ENCODE assay signal across 8 cellular contexts in the genomic region with DNA sequence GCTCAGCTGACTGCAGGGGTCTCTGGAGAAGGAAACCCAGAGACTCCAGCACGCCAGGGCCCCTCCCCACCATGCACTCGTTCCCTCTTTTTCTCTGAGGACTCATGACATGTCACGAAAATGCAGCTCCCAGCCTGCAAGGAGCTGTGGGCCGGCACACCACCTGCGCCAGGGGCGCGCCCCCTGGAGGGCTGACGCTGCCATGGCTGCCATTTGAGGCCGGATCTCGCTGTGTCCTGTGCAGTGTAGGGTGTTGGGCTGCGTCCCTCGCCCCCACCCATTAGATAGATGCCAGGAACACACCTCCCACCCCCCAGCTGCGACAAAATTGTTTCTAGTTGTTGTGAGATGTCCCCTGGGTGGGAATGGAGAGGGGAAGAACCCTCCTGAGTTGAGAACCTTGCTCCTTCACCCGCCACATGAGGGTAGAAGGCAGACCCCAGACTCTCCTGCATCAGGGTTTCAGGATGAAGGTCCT. TPM values are rescaled to one million over a fixed set of nuclear protein-coding genes. Genes with fewer than 3 reads are reported as not detected.
DNase-seq lines count a peak whose midpoint lies in the region; ATAC-seq and TF ChIP-seq lines count a peak whose summit lies in the region.

No MANE protein-coding gene starts in this region.

- H3K4me1 ChIP-seq in DOHH2 (ENCODE audit: control insufficient read depth, low read length), result peaks cover 76% of the 10 kb centered on the region

- POLR2A ChIA-PET in WTC11 (lab: Charles Lee) (interaction anchor here (0.6 to 1.8 kb wide), 8 partner anchors 10 to 64 kb away, joined by 3 to 11 read pairs (median 4); partner anchors contain the start of genes AFMID, TK1 and TMC6), MCF 10A (lab: Yijun Ruan, JAX) (interaction anchor here (1.0 to 1.6 kb wide), 2 partner anchors 48 to 64 kb away, joined by 4 to 5 read pairs; partner anchors contain the start of gene TMC6)

- H3K4me3 ChIP-seq in DOHH2 (ENCODE audit: low read length), result peak overlapping the region; percentile 28

- no peak overlapping the region for H3K4me3 Mint-ChIP-seq in WTC11
- H3K4me3 Mint-ChIP-seq in MCF 10A (ENCODE audit: unreplicated experiment), result no peak overlapping the region

- H4K20me1 ChIP-seq in DOHH2 (ENCODE audit: control insufficient read depth, insufficient read depth, low read depth, low read length), result peaks cover 8% of the 10 kb centered on the region

- H3K9me3 Mint-ChIP-seq in WTC11 (no peaks in the 10 kb centered on the region), MCF 10A (ENCODE audit: unreplicated experiment) (no peaks in the 10 kb centered on the region)

- BruUV-seq in MCF 10A (replicated peaks; lab: Mats Ljungman, UMichigan), result no TSS peak

- ATAC-seq in WTC11, result peak; percentile 65
- ATAC-seq in GM21529 (IDR thresholded peaks at IDR 0.05; ENCODE audit: unreplicated experiment), result no peak
- no peak for ATAC-seq in HG02588 (IDR thresholded peaks at IDR 0.05; ENCODE audit: unreplicated experiment)

- peaks cover 42% of the 10 kb centered on the region for H3K4me1 Mint-ChIP-seq in WTC11
- peaks cover 17% of the 10 kb centered on the region for H3K4me1 Mint-ChIP-seq in MCF 10A (ENCODE audit: insufficient read depth, unreplicated experiment)

- no peaks in the 10 kb centered on the region for H3K27me3 ChIP-seq in DOHH2 (ENCODE audit: control insufficient read depth, low read length)

- CTCF ChIA-PET in WTC11 (lab: Charles Lee) (interaction anchor here (0.6 to 6.4 kb wide), 37 partner anchors 10 to 790 kb away, joined by 3 to 85 read pairs (median 4); partner anchors contain the start of genes AFMID, BIRC5, TK1 and TMC6), MCF 10A (lab: Yijun Ruan, JAX) (interaction anchor here (0.5 to 2.2 kb wide), 18 partner anchors 9 to 602 kb away, joined by 3 to 19 read pairs (median 4); partner anchors contain the start of genes AFMID, TK1 and TMC6)

- no peaks in the 10 kb centered on the region for H3K9me2 ChIP-seq in DOHH2 (replicated peaks; ENCODE audit: control insufficient read depth, low read length)

- H3K79me2 ChIP-seq in DOHH2 (ENCODE audit: control insufficient read depth, low read length), result peaks cover 32% of the 10 kb centered on the region

- peak overlapping the region; percentile 58 for H3K27ac ChIP-seq in DOHH2 (ENCODE audit: low read depth, low read length)

- peak overlapping the region; percentile 54 for H3K4me2 ChIP-seq in DOHH2 (ENCODE audit: low read length)

- H3K27me3 Mint-ChIP-seq in WTC11 (ENCODE audit: low read depth), result no peaks in the 10 kb centered on the region
- H3K27me3 Mint-ChIP-seq in MCF 10A (ENCODE audit: insufficient read depth, unreplicated experiment), result no peaks in the 10 kb centered on the region

- peaks cover 96% of the 10 kb centered on the region for H3K36me3 ChIP-seq in DOHH2 (ENCODE audit: control insufficient read depth, low read length)

- intact Hi-C loops in MCF 10A (cut with micrococcal nuclease), result loop anchor here (1.0 kb wide), 1 partner anchor 64 kb away; no protein-coding TSS in a partner anchor

- peak; percentile 90 for DNase-seq in HuH-7 (ENCODE audit: low spot score)
- peak; percentile 82 for DNase-seq in WTC11 (ENCODE audit: low spot score)
- peak; percentile 55 for DNase-seq in MCF 10A (ENCODE audit: unreplicated experiment)
- peak; percentile 74 for DNase-seq in left kidney (ENCODE audit: low read depth, low spot score)
- DNase-seq in stimulated activated CD4-positive, alpha-beta T cell treated with anti-CD3 and anti-CD28 coated beads, TNF-alpha, amount 100 ng/mL, for 48 hours (ENCODE audit: low read depth in 3 of 3), result peak; percentile 55 to 69 (median 68)

- no peaks in the 10 kb centered on the region for H3K9me3 ChIP-seq in DOHH2 (ENCODE audit: control insufficient read depth, insufficient read depth, low read length)

- peaks cover 62% of the 10 kb centered on the region for H3K36me3 Mint-ChIP-seq in WTC11
- peaks cover 28% of the 10 kb centered on the region for H3K36me3 Mint-ChIP-seq in MCF 10A (ENCODE audit: insufficient read depth, unreplicated experiment)

- TF ChIP-seq CTCF in DOHH2 (IDR thresholded peaks at IDR 0.05; ENCODE audit: low read depth, low read length, poor library complexity, severe bottlenecking), result peak; percentile 99
- peak; percentile 84 for TF ChIP-seq CTCF in WTC11 (IDR thresholded peaks at IDR 0.05)
- peak; percentile 88 for TF ChIP-seq CTCF in MCF 10A (IDR thresholded peaks at IDR 0.05; ENCODE audit: unreplicated experiment)

- peaks cover 23% of the 10 kb centered on the region for H3F3A ChIP-seq in DOHH2 (ENCODE audit: control insufficient read depth, insufficient read depth)

- H3K27ac Mint-ChIP-seq in WTC11 (no peak overlapping the region), MCF 10A (ENCODE audit: low read depth, unreplicated experiment) (no peak overlapping the region)

TF ChIP-seq in WTC11, 78 proteins besides CTCF, POLR2A, EP300 and RAD21 (continues in another document):
- TF ChIP-seq NFATC4 (CRISPR knock-in tag; IDR thresholded peaks at IDR 0.05) (no peak), ATF3 (CRISPR knock-in tag; conservative IDR thresholded peaks at IDR 0.05) (no peak), ZNF138 (CRISPR knock-in tag; conservative IDR thresholded peaks at IDR 0.05) (no peak), FOXJ3 (CRISPR knock-in tag; IDR thresholded peaks at IDR 0.05; ENCODE audit: borderline replicate concordance) (no peak), ZNF317 (CRISPR knock-in tag; IDR thresholded peaks at IDR 0.05; ENCODE audit: borderline replicate concordance, low read depth) (no peak), NR2C2 (CRISPR knock-in tag; IDR thresholded peaks at IDR 0.05) (no peak), ZNF425 (CRISPR knock-in tag; conservative IDR thresholded peaks at IDR 0.05) (no peak), ZNF121 (CRISPR knock-in tag; IDR thresholded peaks at IDR 0.05) (no peak), RELA (CRISPR knock-in tag; IDR thresholded peaks at IDR 0.05; ENCODE audit: borderline replicate concordance) (no peak), SP1 (CRISPR knock-in tag; conservative IDR thresholded peaks at IDR 0.05) (no peak), ESRRA (CRISPR knock-in tag; IDR thresholded peaks at IDR 0.05; ENCODE audit: borderline replicate concordance) (no peak), MYBL2 (CRISPR knock-in tag; IDR thresholded peaks at IDR 0.05) (no peak)
- TF ChIP-seq, protein P1, sequence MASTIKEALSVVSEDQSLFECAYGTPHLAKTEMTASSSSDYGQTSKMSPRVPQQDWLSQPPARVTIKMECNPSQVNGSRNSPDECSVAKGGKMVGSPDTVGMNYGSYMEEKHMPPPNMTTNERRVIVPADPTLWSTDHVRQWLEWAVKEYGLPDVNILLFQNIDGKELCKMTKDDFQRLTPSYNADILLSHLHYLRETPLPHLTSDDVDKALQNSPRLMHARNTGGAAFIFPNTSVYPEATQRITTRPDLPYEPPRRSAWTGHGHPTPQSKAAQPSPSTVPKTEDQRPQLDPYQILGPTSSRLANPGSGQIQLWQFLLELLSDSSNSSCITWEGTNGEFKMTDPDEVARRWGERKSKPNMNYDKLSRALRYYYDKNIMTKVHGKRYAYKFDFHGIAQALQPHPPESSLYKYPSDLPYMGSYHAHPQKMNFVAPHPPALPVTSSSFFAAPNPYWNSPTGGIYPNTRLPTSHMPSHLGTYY (CRISPR knock-in tag; IDR thresholded peaks at IDR 0.05), result no peak
- TF ChIP-seq, protein P2, sequence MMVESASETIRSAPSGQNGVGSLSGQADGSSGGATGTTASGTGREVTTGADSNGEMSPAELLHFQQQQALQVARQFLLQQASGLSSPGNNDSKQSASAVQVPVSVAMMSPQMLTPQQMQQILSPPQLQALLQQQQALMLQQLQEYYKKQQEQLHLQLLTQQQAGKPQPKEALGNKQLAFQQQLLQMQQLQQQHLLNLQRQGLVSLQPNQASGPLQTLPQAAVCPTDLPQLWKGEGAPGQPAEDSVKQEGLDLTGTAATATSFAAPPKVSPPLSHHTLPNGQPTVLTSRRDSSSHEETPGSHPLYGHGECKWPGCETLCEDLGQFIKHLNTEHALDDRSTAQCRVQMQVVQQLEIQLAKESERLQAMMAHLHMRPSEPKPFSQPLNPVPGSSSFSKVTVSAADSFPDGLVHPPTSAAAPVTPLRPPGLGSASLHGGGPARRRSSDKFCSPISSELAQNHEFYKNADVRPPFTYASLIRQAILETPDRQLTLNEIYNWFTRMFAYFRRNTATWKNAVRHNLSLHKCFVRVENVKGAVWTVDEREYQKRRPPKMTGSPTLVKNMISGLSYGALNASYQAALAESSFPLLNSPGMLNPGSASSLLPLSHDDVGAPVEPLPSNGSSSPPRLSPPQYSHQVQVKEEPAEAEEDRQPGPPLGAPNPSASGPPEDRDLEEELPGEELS (CRISPR knock-in tag; IDR thresholded peaks at IDR 0.05), result no peak

RNA-seq across cellular contexts. Expression of gene SYNGR2, which starts 8.2 kb away (rescaled TPM):
- 47.7 to 50.3 TPM (median 50.2 TPM) in 3 replicates for total RNA-seq in WTC11 (2021)
- 52.2 and 54.2 TPM in 2 replicates for total RNA-seq in MCF 10A (2022)

RNA-seq across cellular contexts. Expression of gene TK1, which starts 10.3 kb away (rescaled TPM):
- total RNA-seq in WTC11 (2021) (72.5 to 84.1 TPM (median 82.6 TPM) in 3 replicates), MCF 10A (2022) (8.5 and 21.4 TPM in 2 replicates)

RNA-seq across cellular contexts. Expression of gene AFMID, which starts 10.6 kb away (rescaled TPM):
- total RNA-seq in WTC11 (2021) (45.1 to 58.7 TPM (median 48.8 TPM) in 3 replicates), MCF 10A (2022) (18.7 and 22.2 TPM in 2 replicates)

RNA-seq across cellular contexts. Expression of gene C17orf99, which starts 30.4 kb away (rescaled TPM):
- total RNA-seq in WTC11 (2021) (not detected in 3 replicates), MCF 10A (2022) (not detected in 2 replicates)

RNA-seq across cellular contexts. Expression of gene BIRC5, which starts 37.5 kb away (rescaled TPM):
- total RNA-seq in WTC11 (2021), result 115 to 117 TPM (median 117 TPM) in 3 replicates
- total RNA-seq in MCF 10A (2022), result 24.6 and 45.6 TPM in 2 replicates
